Comparison of ENCODE assay signal across 16 cellular contexts in the genomic region with DNA sequence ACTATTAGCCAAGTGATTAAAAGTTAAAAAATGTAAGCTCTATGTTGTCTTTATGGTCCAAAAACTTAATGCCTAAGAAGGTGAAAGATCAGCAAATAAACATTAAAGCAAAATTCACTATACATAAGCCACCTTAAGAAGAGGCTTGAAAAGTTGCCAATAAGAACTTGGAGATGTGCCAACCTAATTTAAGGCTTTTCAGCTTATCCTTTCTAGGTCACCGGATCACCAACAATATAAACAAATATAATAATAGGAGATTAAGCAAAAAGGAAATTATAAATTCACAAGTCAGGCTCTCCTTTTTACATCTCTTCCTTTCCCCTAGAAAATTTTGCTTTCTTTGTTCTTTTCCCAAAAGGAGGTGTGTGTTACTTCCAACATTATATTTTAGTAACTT. TPM values are rescaled to one million over a fixed set of nuclear protein-coding genes. Genes with fewer than 3 reads are reported as not detected.
DNase-seq lines count a peak whose midpoint lies in the region; ATAC-seq and TF ChIP-seq lines count a peak whose summit lies in the region.
"Had no signal": no experiment of that assay in that cellular context is flagged by ENCODE, and none has a peak within 500 bp of the region (broad histone marks: within the 10 kb centered on the region; RNA-seq: fewer than 3 reads in every experiment).

No MANE protein-coding gene starts in this region.

- H4K91ac ChIP-seq in H9 (ENCODE audit: insufficient read length, low read depth, low read length), result peak overlapping the region; percentile 66

- H4K5ac ChIP-seq in H9 (ENCODE audit: insufficient read length, low read depth, low read length), result no peak overlapping the region

- H3K27ac ChIP-seq in H9 (ENCODE audit: insufficient read length, low read depth, low read length) (peak overlapping the region; percentile 99), suprapubic skin (no peak overlapping the region)
- H3K27ac ChIP-seq: RWPE1, spleen had no signal

- no peak for ATAC-seq in HG03039 (IDR thresholded peaks at IDR 0.05; ENCODE audit: unreplicated experiment)
- ATAC-seq: GM12878 had no signal

- H2AK5ac ChIP-seq in H9 (ENCODE audit: insufficient read length, low read length), result peak overlapping the region; percentile 97

- H2BK12ac ChIP-seq in H9 (ENCODE audit: insufficient read length, low read depth, low read length), result no peak overlapping the region

- H3K4ac ChIP-seq in H9 (ENCODE audit: low read depth, low read length), result no peak overlapping the region

- H4K8ac ChIP-seq in H9 (replicated peaks; ENCODE audit: insufficient read length, low read depth, low read length), result no peak overlapping the region

- no peaks in the 10 kb centered on the region for H3K23me2 ChIP-seq in H9 (ENCODE audit: insufficient read length, low read depth, low read length, poor library complexity, severe bottlenecking)

- no peak overlapping the region for H2BK20ac ChIP-seq in H9 (ENCODE audit: low read depth, low read length, poor library complexity, severe bottlenecking)

- peak overlapping the region; percentile 93 to 100 (median 97) for H3K27ac Mint-ChIP-seq in H9
- peak overlapping the region; percentile 93 for H3K27ac Mint-ChIP-seq in nephron progenitor cell
- H3K27ac Mint-ChIP-seq: activated naive CD8-positive, alpha-beta T cell; IgD-negative memory B cell had no signal

- H3K4me1 ChIP-seq in H9 (ENCODE audit: insufficient read depth, low read length) (no peaks in the 10 kb centered on the region; the same call in 1 of the 2 replicates), suprapubic skin (no peaks in the 10 kb centered on the region)

- H3K27me3 Mint-ChIP-seq in H9 (ENCODE audit: low read depth) (no peaks in the 10 kb centered on the region), nephron progenitor cell (ENCODE audit: low read depth, poor library complexity) (no peaks in the 10 kb centered on the region)
- H3K27me3 Mint-ChIP-seq: activated naive CD8-positive, alpha-beta T cell; IgD-negative memory B cell had no signal

- peak overlapping the region; percentile 58 for H3K9ac ChIP-seq in H9 (ENCODE audit: extremely low read depth, insufficient read length, low read length)

- H3K23ac ChIP-seq in H9 (ENCODE audit: insufficient read length, low read depth, low read length), result no peak overlapping the region

- H3K36me3 Mint-ChIP-seq in H9 (ENCODE audit: insufficient read depth in 1 of 3, low read depth in 3 of 3) (peaks cover 0 to 7% (median 4%) of the 10 kb centered on the region in 3 experiments; a peak in 3 of 7 replicates), nephron progenitor cell (ENCODE audit: low read depth) (no peaks in the 10 kb centered on the region)
- H3K36me3 Mint-ChIP-seq: activated naive CD8-positive, alpha-beta T cell; IgD-negative memory B cell had no signal

- peak overlapping the region; percentile 79 for H2BK5ac ChIP-seq in H9 (ENCODE audit: insufficient read length, low read length)

- no peak for TF ChIP-seq POLR2A in suprapubic skin (IDR thresholded peaks at IDR 0.05)

- H3K27me3 ChIP-seq in H9 (ENCODE audit: insufficient read depth, low read length), result peaks cover 2% of the 10 kb centered on the region; the same call in 1 of the 2 replicates
- no peaks in the 10 kb centered on the region for H3K27me3 ChIP-seq in suprapubic skin
- H3K27me3 ChIP-seq: spleen had no signal

- no peak overlapping the region for H3K4me3 ChIP-seq in suprapubic skin
- H3K4me3 ChIP-seq: GM12878, spleen had no signal

- TF ChIP-seq CTCF in H9 (conservative IDR thresholded peaks at IDR 0.05) (no peak), nephron progenitor cell (IDR thresholded peaks at IDR 0.05) (no peak), suprapubic skin (IDR thresholded peaks at IDR 0.05) (no peak)

- no CpG with 5 or more reads among the region's 1 CpG for WGBS in H9 (ENCODE audit: extremely low coverage, insufficient read length, low lambda C conversion rate)
- 8% methylated on average over 1 of the region's 1 CpG for WGBS in suprapubic skin

- H3T11ph ChIP-seq in H9 (ENCODE audit: low read length), result no peak overlapping the region

- no peak for DNase-seq in H9
- DNase-seq in NCI-H2171 (lab: John Stamatoyannopoulos, UW), result peak; percentile 84
- DNase-seq in cerebellar cortex (ENCODE audit: low spot score), result peak; percentile 24
- no peak for DNase-seq in nephron progenitor cell
- no peak for DNase-seq in suprapubic skin (ENCODE audit: low spot score in 2 of 2)
- no peak for DNase-seq in activated effector memory CD4-positive, alpha-beta T cell treated with anti-CD3 and anti-CD28 coated beads, Interleukin-2, amount 50 U/mL, for 16 hours
- DNase-seq: Calu3, foreskin fibroblast, islet precursor cell, NCI-H2081, spleen had no signal

- H3K9me3 ChIP-seq in H9 (ENCODE audit: control insufficient read depth, low read depth, low read length) (no peaks in the 10 kb centered on the region), suprapubic skin (no peaks in the 10 kb centered on the region)
- H3K9me3 ChIP-seq: spleen had no signal

- no peak overlapping the region for H3K56ac ChIP-seq in H9 (ENCODE audit: insufficient read length, low read depth, low read length)

- H2AFZ ChIP-seq in H9 (ENCODE audit: low read length), result no peak overlapping the region

- H3K4me3 Mint-ChIP-seq in H9 (no peak overlapping the region; a peak in 3 of 5 replicates), nephron progenitor cell (peak overlapping the region; percentile 30)
- H3K4me3 Mint-ChIP-seq: activated naive CD8-positive, alpha-beta T cell; IgD-negative memory B cell had no signal

- H3K14ac ChIP-seq in H9 (ENCODE audit: insufficient read depth, low read length), result no peak overlapping the region

- H3K4me2 ChIP-seq in H9 (ENCODE audit: insufficient read depth, insufficient read length, low read length), result peak overlapping the region; percentile 30

- no peak overlapping the region for H2BK15ac ChIP-seq in H9 (ENCODE audit: low read depth, low read length)

- no peak overlapping the region for H2BK120ac ChIP-seq in H9 (ENCODE audit: low read depth, low read length, poor library complexity, severe bottlenecking)

- no peak for TF ChIP-seq EP300 in suprapubic skin (IDR thresholded peaks at IDR 0.05)

- H4K20me1 ChIP-seq in H9 (ENCODE audit: control insufficient read depth, insufficient read depth, insufficient read length), result no peaks in the 10 kb centered on the region

- H3K9me3 Mint-ChIP-seq in H9 (no peaks in the 10 kb centered on the region), nephron progenitor cell (no peaks in the 10 kb centered on the region)
- H3K9me3 Mint-ChIP-seq: IgD-negative memory B cell had no signal

- H3K4me1 Mint-ChIP-seq in H9, result peaks cover 37 to 41% of the 10 kb centered on the region in 2 experiments
- H3K4me1 Mint-ChIP-seq in nephron progenitor cell, result peaks cover 37% of the 10 kb centered on the region
- H3K4me1 Mint-ChIP-seq: IgD-negative memory B cell had no signal

- no peak overlapping the region for H3K18ac ChIP-seq in H9 (ENCODE audit: insufficient read length, low read depth, low read length)

- no peaks in the 10 kb centered on the region for H3K36me3 ChIP-seq in suprapubic skin
- H3K36me3 ChIP-seq: spleen had no signal

- H3K79me2 ChIP-seq in H9 (ENCODE audit: insufficient read depth, low read length), result no peaks in the 10 kb centered on the region

- H3K79me1 ChIP-seq in H9 (ENCODE audit: insufficient read depth, low read depth, low read length, poor library complexity, severe bottlenecking), result no peaks in the 10 kb centered on the region

RNA-seq across cellular contexts. Expression of a gene that starts 30.9 kb away (rescaled TPM):
- total RNA-seq in H9 (2021), result 569 and 581 TPM in 2 replicates
- total RNA-seq in suprapubic skin, result 10 to 100 TPM in 2 of 4 donors, 1 to 10 TPM in 2; 7.3 to 16.7 (median 9.6) TPM
- total RNA-seq: Calu3 had no signal

RNA-seq across cellular contexts. Expression of a gene that starts 32.4 kb away (rescaled TPM):
- total RNA-seq in H9 (2021), result 19.1 and 19.3 TPM in 2 replicates
- total RNA-seq in suprapubic skin, result 1 to 10 TPM in 1 of 4 donors, under 1 TPM in 2, not detected in 1; 0.59 to 1.9 (median 0.83) TPM
- total RNA-seq: Calu3 had no signal

Comparison
In these comparisons a context has a peak if more than half of its experiments do, and no peak if none do; other contexts are left out.
1. DNase-seq: peak in NCI-H2171 (single experiment) and cerebellar cortex (single experiment); none in H9 (single experiment), nephron progenitor cell (single experiment), suprapubic skin (0 of 2) and activated effector memory CD4-positive, alpha-beta T cell treated with anti-CD3 and anti-CD28 coated beads, Interleukin-2, amount 50 U/mL, for 16 hours (single experiment).
2. RNA of a gene that starts 30.9 kb away (total RNA-seq): 569 to 581 TPM in H9; 7.3 to 16.7 TPM in suprapubic skin; every median in the first group is over 10 times any median in the second.